2 cellular contexts compared by ENCODE assay signal in genomic region chr10:104577861-104578480, GRCh38.
A peak's percentile ranks its signal among the peaks of the same experiment; 100 is the strongest.
TF ChIP-seq lines count a peak whose summit lies in the region.

No MANE protein-coding gene starts in this region.

TF ChIP-seq in IMR-90, 13 proteins besides CTCF, POLR2A, EP300 and RAD21:
- TF ChIP-seq, protein P1, sequence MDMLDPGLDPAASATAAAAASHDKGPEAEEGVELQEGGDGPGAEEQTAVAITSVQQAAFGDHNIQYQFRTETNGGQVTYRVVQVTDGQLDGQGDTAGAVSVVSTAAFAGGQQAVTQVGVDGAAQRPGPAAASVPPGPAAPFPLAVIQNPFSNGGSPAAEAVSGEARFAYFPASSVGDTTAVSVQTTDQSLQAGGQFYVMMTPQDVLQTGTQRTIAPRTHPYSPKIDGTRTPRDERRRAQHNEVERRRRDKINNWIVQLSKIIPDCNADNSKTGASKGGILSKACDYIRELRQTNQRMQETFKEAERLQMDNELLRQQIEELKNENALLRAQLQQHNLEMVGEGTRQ (IDR thresholded peaks at IDR 0.05; ENCODE audit: low read depth, low read length), result no peak
- peak; percentile 55; the same call in 1 of the 2 replicates for TF ChIP-seq CEBPB (IDR thresholded peaks at IDR 0.05; ENCODE audit: low read depth, low read length)

TF ChIP-seq in K562, 482 proteins besides CTCF, POLR2A, EP300 and RAD21 (continues in another document):
- TF ChIP-seq BRCA1 (IDR thresholded peaks at IDR 0.05) (no peak), BRCA1 (CRISPR knock-in tag; IDR thresholded peaks at IDR 0.05) (no peak), NR2C2 (CRISPR knock-in tag; IDR thresholded peaks at IDR 0.05) (no peak), NR2C2 (tag; IDR thresholded peaks at IDR 0.05) (peak; percentile 47; the same call in 1 of the 2 replicates), SMC3 (conservative IDR thresholded peaks at IDR 0.05; ENCODE audit: insufficient read depth, low read depth, low read length) (no peak), STAT6 (CRISPR knock-in tag; IDR thresholded peaks at IDR 0.05) (no peak), ZC3H8 (IDR thresholded peaks at IDR 0.05) (no peak), HMG20A (CRISPR knock-in tag; conservative IDR thresholded peaks at IDR 0.05) (no peak), MYC (IDR thresholded peaks at IDR 0.05; ENCODE audit: low read depth, low read length) (peak; percentile 58; the same call in 1 of the 2 replicates), MYC (CRISPR knock-in tag; IDR thresholded peaks at IDR 0.05; ENCODE audit: borderline replicate concordance, low read depth) (no peak), DMBX1 (CRISPR knock-in tag; IDR thresholded peaks at IDR 0.05; ENCODE audit: borderline replicate concordance) (peak; percentile 71; the same call in 1 of the 2 replicates), VEZF1 (CRISPR knock-in tag; IDR thresholded peaks at IDR 0.05) (0 out of 2 replicates have a peak, but pooled peaks have one; percentile 7), MCM2 (IDR thresholded peaks at IDR 0.05; ENCODE audit: low read depth) (no peak), PTTG1 (tag; IDR thresholded peaks at IDR 0.05; ENCODE audit: low read depth) (peak; percentile 60; the same call in 1 of the 2 replicates), HSF4 (CRISPR knock-in tag; IDR thresholded peaks at IDR 0.05; ENCODE audit: borderline replicate concordance) (peak; percentile 65; the same call in 1 of the 2 replicates), IRF9 (tag; IDR thresholded peaks at IDR 0.05) (peak; percentile 75), KLF6 (CRISPR knock-in tag; IDR thresholded peaks at IDR 0.05; ENCODE audit: borderline replicate concordance) (peak; percentile 60; the same call in 1 of the 2 replicates), ZNF583 (CRISPR knock-in tag; IDR thresholded peaks at IDR 0.05) (peak; percentile 88), ATF4 (CRISPR knock-in tag; IDR thresholded peaks at IDR 0.05) (peak; percentile 95), FOXJ3 (CRISPR knock-in tag; IDR thresholded peaks at IDR 0.05) (no peak), MTA3 (IDR thresholded peaks at IDR 0.05; ENCODE audit: borderline replicate concordance) (0 out of 2 replicates have a peak, but pooled peaks have one; percentile 23), TEAD1 (CRISPR knock-in tag; IDR thresholded peaks at IDR 0.05) (peak in 1 of 2 experiments; percentile 64; a peak in 2 of 4 replicates), EP400 (IDR thresholded peaks at IDR 0.05) (peak; percentile 52), NFRKB (IDR thresholded peaks at IDR 0.05; ENCODE audit: low read depth) (peak; percentile 61; the same call in 1 of the 2 replicates), JUND (IDR thresholded peaks at IDR 0.05; ENCODE audit: borderline replicate concordance, low read depth, low read length) (peak; percentile 64), JUND (tag; IDR thresholded peaks at IDR 0.05; ENCODE audit: borderline replicate concordance, low read depth, low read length) (no peak; the same call in 2 of the 3 replicates), ZNF79 (CRISPR knock-in tag; IDR thresholded peaks at IDR 0.05; ENCODE audit: low read depth) (peak; percentile 61), ZNF766 (CRISPR knock-in tag; conservative IDR thresholded peaks at IDR 0.05) (0 out of 2 replicates have a peak, but pooled peaks have one; percentile 19), ZNF584 (CRISPR knock-in tag; IDR thresholded peaks at IDR 0.05; ENCODE audit: low read depth) (peak; percentile 82; the same call in 1 of the 2 replicates), STAT5B (CRISPR knock-in tag; IDR thresholded peaks at IDR 0.05) (no peak), FOXP4 (CRISPR knock-in tag; IDR thresholded peaks at IDR 0.05; ENCODE audit: borderline replicate concordance) (no peak), PYGO2 (tag; IDR thresholded peaks at IDR 0.05) (peak; percentile 44; the same call in 1 of the 2 replicates), HDAC8 (tag; IDR thresholded peaks at IDR 0.05) (peak; percentile 65; the same call in 1 of the 2 replicates), HIVEP1 (CRISPR knock-in tag; IDR thresholded peaks at IDR 0.05) (peak; percentile 82), C11orf30 (IDR thresholded peaks at IDR 0.05; ENCODE audit: low read depth) (peak; percentile 8; the same call in 1 of the 2 replicates), ZNF740 (CRISPR knock-in tag; IDR thresholded peaks at IDR 0.05) (no peak), ZNF740 (tag; IDR thresholded peaks at IDR 0.05) (peak in 1 of 2 experiments; percentile 54; a peak in 1 of 4 replicates), ZSCAN32 (CRISPR knock-in tag; IDR thresholded peaks at IDR 0.05) (peak; percentile 96), ZKSCAN3 (CRISPR knock-in tag; IDR thresholded peaks at IDR 0.05) (no peak), PKNOX1 (IDR thresholded peaks at IDR 0.05) (peak; percentile 44; the same call in 1 of the 2 replicates), ERF (CRISPR knock-in tag; IDR thresholded peaks at IDR 0.05) (no peak), NR2C1 (IDR thresholded peaks at IDR 0.05) (no peak), NR2C1 (tag; IDR thresholded peaks at IDR 0.05) (peak; percentile 68; the same call in 1 of the 2 replicates), ZNF668 (CRISPR knock-in tag; IDR thresholded peaks at IDR 0.05) (peak; percentile 5; the same call in 1 of the 2 replicates), ZNF589 (CRISPR knock-in tag; IDR thresholded peaks at IDR 0.05; ENCODE audit: low read depth) (peak; percentile 51; the same call in 1 of the 2 replicates), PTRF (tag; IDR thresholded peaks at IDR 0.05) (0 out of 2 replicates have a peak, but pooled peaks have one; percentile 39), CHCHD3 (CRISPR knock-in tag; IDR thresholded peaks at IDR 0.05) (no peak), RBFOX2 (IDR thresholded peaks at IDR 0.05; ENCODE audit: low read depth, low read length) (peak; percentile 35), TAF7 (tag; IDR thresholded peaks at IDR 0.05) (0 out of 2 replicates have a peak, but pooled peaks have one; percentile 22), BACH1 (tag; IDR thresholded peaks at IDR 0.05) (peak; percentile 55; the same call in 1 of the 2 replicates), KDM5B (IDR thresholded peaks at IDR 0.05; ENCODE audit: insufficient replicate concordance, low read depth, low read length) (no peak), ATF1 (CRISPR knock-in tag; IDR thresholded peaks at IDR 0.05) (no peak), ATF1 (tag; IDR thresholded peaks at IDR 0.05) (0 out of 2 replicates have a peak, but pooled peaks have one; percentile 14), ZNF586 (CRISPR knock-in tag; conservative IDR thresholded peaks at IDR 0.05) (no peak), SOX6 (IDR thresholded peaks at IDR 0.05) (0 out of 2 replicates have a peak, but pooled peaks have one; percentile 16), KDM1A (IDR thresholded peaks at IDR 0.05) (no peak), RB1 (IDR thresholded peaks at IDR 0.05; ENCODE audit: low read depth) (no peak), ATF7 (IDR thresholded peaks at IDR 0.05) (peak; percentile 32; the same call in 1 of the 2 replicates), SMAD3 (CRISPR knock-in tag; conservative IDR thresholded peaks at IDR 0.05) (peak; percentile 16; the same call in 1 of the 2 replicates), NR4A1 (CRISPR knock-in tag; IDR thresholded peaks at IDR 0.05) (no peak), NR4A1 (tag; IDR thresholded peaks at IDR 0.05) (peak; percentile 68; the same call in 1 of the 2 replicates)
- TF ChIP-seq, protein P2, sequence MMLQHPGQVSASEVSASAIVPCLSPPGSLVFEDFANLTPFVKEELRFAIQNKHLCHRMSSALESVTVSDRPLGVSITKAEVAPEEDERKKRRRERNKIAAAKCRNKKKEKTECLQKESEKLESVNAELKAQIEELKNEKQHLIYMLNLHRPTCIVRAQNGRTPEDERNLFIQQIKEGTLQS (IDR thresholded peaks at IDR 0.05), result peak; percentile 81
- TF ChIP-seq, protein P2 (CRISPR knock-in tag; conservative IDR thresholded peaks at IDR 0.05), result no peak
- TF ChIP-seq, protein P3, sequence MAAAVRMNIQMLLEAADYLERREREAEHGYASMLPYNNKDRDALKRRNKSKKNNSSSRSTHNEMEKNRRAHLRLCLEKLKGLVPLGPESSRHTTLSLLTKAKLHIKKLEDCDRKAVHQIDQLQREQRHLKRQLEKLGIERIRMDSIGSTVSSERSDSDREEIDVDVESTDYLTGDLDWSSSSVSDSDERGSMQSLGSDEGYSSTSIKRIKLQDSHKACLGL (CRISPR knock-in tag; IDR thresholded peaks at IDR 0.05; ENCODE audit: borderline replicate concordance, poor library complexity, severe bottlenecking), result no peak
